ENCODE assay signal across 1 cellular context in genomic region chr1:224182866-224183590, GRCh38.
TF ChIP-seq lines count a peak whose summit lies in the region.

Gene DEGS1 (plus strand): TSS chr1:224183240. CDS start chr1:224183337, 97 bp downstream.

TF ChIP-seq in HEK293, 187 proteins besides CTCF, POLR2A, EP300 and RAD21 (continued from another document and continues in another):
- TF ChIP-seq PRDM4 (tag by site-specific recombination; IDR thresholded peaks at IDR 0.05) (no peak), ZSCAN18 (tag by site-specific recombination; IDR thresholded peaks at IDR 0.05) (no peak), ZNF514 (tag by site-specific recombination; IDR thresholded peaks at IDR 0.05) (no peak), ZNF266 (tag by site-specific recombination; IDR thresholded peaks at IDR 0.05; ENCODE audit: low read depth) (no peak), ZNF521 (tag by site-specific recombination; IDR thresholded peaks at IDR 0.05) (no peak), ZNF704 (tag by site-specific recombination; IDR thresholded peaks at IDR 0.05) (no peak), ZNF768 (tag by site-specific recombination; IDR thresholded peaks at IDR 0.05) (no peak), ZNF274 (IDR thresholded peaks at IDR 0.05; ENCODE audit: low read length) (no peak), ZNF274 (tag by site-specific recombination; IDR thresholded peaks at IDR 0.05; ENCODE audit: borderline replicate concordance) (no peak), ZNF366 (tag by site-specific recombination; conservative IDR thresholded peaks at IDR 0.05) (peak; percentile 83), ZNF221 (tag by site-specific recombination; IDR thresholded peaks at IDR 0.05; ENCODE audit: borderline replicate concordance) (no peak; the same call in 1 of the 2 replicates), OSR2 (tag by site-specific recombination; IDR thresholded peaks at IDR 0.05) (no peak), ZNF2 (tag by site-specific recombination; IDR thresholded peaks at IDR 0.05) (0 out of 2 replicates have a peak, but pooled peaks have one; percentile 58), ZNF146 (tag by site-specific recombination; IDR thresholded peaks at IDR 0.05) (no peak), ZSCAN5A (tag by site-specific recombination; IDR thresholded peaks at IDR 0.05) (no peak), ZNF555 (tag by site-specific recombination; conservative IDR thresholded peaks at IDR 0.05) (no peak), ZNF426 (tag by site-specific recombination; IDR thresholded peaks at IDR 0.05) (no peak), ELK4 (IDR thresholded peaks at IDR 0.05; ENCODE audit: borderline replicate concordance, low read depth, low read length) (no peak), MEIS1 (CRISPR knock-in tag; IDR thresholded peaks at IDR 0.05; ENCODE audit: borderline replicate concordance) (peak; percentile 49; the same call in 1 of the 2 replicates), ZNF133 (tag by site-specific recombination; IDR thresholded peaks at IDR 0.05) (no peak), ZFP41 (tag by site-specific recombination; IDR thresholded peaks at IDR 0.05; ENCODE audit: borderline replicate concordance) (no peak), ZNF37A (tag by site-specific recombination; IDR thresholded peaks at IDR 0.05) (peak; percentile 17; the same call in 1 of the 2 replicates), ZNF692 (tag by site-specific recombination; IDR thresholded peaks at IDR 0.05) (0 out of 2 replicates have a peak, but pooled peaks have one; percentile 30), ZNF596 (tag by site-specific recombination; IDR thresholded peaks at IDR 0.05) (0 out of 2 replicates have a peak, but pooled peaks have one; percentile 7), EGR2 (tag by site-specific recombination; IDR thresholded peaks at IDR 0.05; ENCODE audit: low read depth) (peak; percentile 81), KLF9 (tag by site-specific recombination; IDR thresholded peaks at IDR 0.05; ENCODE audit: low read depth) (no peak; the same call in none of the 2 replicates), ZNF585B (tag by site-specific recombination; IDR thresholded peaks at IDR 0.05) (no peak; the same call in 1 of the 2 replicates), ZNF157 (tag by site-specific recombination; IDR thresholded peaks at IDR 0.05) (no peak), ZNF223 (tag by site-specific recombination; IDR thresholded peaks at IDR 0.05) (no peak), ZNF132 (tag by site-specific recombination; IDR thresholded peaks at IDR 0.05; ENCODE audit: borderline replicate concordance) (no peak), ZNF354C (tag by site-specific recombination; IDR thresholded peaks at IDR 0.05; ENCODE audit: borderline replicate concordance, low read depth) (no peak), ZFP37 (tag by site-specific recombination; IDR thresholded peaks at IDR 0.05) (no peak), ZNF791 (tag by site-specific recombination; IDR thresholded peaks at IDR 0.05) (no peak), HOXA7 (CRISPR knock-in tag; IDR thresholded peaks at IDR 0.05; ENCODE audit: borderline replicate concordance) (no peak), ZXDB (tag by site-specific recombination; IDR thresholded peaks at IDR 0.05) (peak; percentile 91), ZNF792 (tag by site-specific recombination; IDR thresholded peaks at IDR 0.05) (no peak), ZNF211 (tag by site-specific recombination; IDR thresholded peaks at IDR 0.05; ENCODE audit: low read depth) (no peak), ZNF658 (tag by site-specific recombination; IDR thresholded peaks at IDR 0.05) (no peak), ZBTB1 (tag by site-specific recombination; IDR thresholded peaks at IDR 0.05) (no peak)
- TF ChIP-seq, protein P1, sequence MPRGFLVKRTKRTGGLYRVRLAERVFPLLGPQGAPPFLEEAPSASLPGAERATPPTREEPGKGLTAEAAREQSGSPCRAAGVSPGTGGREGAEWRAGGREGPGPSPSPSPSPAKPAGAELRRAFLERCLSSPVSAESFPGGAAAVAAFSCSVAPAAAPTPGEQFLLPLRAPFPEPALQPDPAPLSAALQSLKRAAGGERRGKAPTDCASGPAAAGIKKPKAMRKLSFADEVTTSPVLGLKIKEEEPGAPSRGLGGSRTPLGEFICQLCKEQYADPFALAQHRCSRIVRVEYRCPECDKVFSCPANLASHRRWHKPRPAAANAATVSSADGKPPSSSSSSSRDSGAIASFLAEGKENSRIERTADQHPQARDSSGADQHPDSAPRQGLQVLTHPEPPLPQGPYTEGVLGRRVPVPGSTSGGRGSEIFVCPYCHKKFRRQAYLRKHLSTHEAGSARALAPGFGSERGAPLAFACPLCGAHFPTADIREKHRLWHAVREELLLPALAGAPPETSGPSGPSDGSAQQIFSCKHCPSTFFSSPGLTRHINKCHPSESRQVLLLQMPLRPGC (tag by site-specific recombination; IDR thresholded peaks at IDR 0.05): no peak
- TF ChIP-seq, protein P2, sequence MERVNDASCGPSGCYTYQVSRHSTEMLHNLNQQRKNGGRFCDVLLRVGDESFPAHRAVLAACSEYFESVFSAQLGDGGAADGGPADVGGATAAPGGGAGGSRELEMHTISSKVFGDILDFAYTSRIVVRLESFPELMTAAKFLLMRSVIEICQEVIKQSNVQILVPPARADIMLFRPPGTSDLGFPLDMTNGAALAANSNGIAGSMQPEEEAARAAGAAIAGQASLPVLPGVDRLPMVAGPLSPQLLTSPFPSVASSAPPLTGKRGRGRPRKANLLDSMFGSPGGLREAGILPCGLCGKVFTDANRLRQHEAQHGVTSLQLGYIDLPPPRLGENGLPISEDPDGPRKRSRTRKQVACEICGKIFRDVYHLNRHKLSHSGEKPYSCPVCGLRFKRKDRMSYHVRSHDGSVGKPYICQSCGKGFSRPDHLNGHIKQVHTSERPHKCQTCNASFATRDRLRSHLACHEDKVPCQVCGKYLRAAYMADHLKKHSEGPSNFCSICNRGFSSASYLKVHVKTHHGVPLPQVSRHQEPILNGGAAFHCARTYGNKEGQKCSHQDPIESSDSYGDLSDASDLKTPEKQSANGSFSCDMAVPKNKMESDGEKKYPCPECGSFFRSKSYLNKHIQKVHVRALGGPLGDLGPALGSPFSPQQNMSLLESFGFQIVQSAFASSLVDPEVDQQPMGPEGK (tag by site-specific recombination; IDR thresholded peaks at IDR 0.05): peak; percentile 98
- TF ChIP-seq, protein P3, sequence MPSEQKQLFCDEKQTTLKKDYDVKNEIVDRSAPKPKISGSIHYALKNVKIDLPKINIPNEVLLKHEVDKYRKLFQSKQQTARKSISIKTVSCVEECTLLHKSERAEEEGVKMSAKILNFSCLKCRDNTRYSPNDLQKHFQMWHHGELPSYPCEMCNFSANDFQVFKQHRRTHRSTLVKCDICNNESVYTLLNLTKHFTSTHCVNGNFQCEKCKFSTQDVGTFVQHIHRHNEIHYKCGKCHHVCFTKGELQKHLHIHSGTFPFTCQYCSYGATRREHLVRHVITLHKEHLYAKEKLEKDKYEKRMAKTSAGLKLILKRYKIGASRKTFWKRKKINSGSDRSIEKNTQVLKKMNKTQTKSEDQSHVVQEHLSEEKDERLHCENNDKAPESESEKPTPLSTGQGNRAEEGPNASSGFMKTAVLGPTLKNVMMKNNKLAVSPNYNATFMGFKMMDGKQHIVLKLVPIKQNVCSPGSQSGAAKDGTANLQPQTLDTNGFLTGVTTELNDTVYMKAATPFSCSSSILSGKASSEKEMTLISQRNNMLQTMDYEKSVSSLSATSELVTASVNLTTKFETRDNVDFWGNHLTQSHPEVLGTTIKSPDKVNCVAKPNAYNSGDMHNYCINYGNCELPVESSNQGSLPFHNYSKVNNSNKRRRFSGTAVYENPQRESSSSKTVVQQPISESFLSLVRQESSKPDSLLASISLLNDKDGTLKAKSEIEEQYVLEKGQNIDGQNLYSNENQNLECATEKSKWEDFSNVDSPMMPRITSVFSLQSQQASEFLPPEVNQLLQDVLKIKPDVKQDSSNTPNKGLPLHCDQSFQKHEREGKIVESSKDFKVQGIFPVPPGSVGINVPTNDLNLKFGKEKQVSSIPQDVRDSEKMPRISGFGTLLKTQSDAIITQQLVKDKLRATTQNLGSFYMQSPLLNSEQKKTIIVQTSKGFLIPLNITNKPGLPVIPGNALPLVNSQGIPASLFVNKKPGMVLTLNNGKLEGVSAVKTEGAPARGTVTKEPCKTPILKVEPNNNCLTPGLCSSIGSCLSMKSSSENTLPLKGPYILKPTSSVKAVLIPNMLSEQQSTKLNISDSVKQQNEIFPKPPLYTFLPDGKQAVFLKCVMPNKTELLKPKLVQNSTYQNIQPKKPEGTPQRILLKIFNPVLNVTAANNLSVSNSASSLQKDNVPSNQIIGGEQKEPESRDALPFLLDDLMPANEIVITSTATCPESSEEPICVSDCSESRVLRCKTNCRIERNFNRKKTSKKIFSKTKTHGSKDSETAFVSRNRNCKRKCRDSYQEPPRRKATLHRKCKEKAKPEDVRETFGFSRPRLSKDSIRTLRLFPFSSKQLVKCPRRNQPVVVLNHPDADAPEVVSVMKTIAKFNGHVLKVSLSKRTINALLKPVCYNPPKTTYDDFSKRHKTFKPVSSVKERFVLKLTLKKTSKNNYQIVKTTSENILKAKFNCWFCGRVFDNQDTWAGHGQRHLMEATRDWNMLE (tag by site-specific recombination; conservative IDR thresholded peaks at IDR 0.05; ENCODE audit: low read depth): no peak; the same call in 1 of the 2 replicates
- TF ChIP-seq, protein P4, sequence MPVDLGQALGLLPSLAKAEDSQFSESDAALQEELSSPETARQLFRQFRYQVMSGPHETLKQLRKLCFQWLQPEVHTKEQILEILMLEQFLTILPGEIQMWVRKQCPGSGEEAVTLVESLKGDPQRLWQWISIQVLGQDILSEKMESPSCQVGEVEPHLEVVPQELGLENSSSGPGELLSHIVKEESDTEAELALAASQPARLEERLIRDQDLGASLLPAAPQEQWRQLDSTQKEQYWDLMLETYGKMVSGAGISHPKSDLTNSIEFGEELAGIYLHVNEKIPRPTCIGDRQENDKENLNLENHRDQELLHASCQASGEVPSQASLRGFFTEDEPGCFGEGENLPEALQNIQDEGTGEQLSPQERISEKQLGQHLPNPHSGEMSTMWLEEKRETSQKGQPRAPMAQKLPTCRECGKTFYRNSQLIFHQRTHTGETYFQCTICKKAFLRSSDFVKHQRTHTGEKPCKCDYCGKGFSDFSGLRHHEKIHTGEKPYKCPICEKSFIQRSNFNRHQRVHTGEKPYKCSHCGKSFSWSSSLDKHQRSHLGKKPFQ (tag by site-specific recombination; IDR thresholded peaks at IDR 0.05): no peak; the same call in 1 of the 2 replicates
